In the genomic region with DNA sequence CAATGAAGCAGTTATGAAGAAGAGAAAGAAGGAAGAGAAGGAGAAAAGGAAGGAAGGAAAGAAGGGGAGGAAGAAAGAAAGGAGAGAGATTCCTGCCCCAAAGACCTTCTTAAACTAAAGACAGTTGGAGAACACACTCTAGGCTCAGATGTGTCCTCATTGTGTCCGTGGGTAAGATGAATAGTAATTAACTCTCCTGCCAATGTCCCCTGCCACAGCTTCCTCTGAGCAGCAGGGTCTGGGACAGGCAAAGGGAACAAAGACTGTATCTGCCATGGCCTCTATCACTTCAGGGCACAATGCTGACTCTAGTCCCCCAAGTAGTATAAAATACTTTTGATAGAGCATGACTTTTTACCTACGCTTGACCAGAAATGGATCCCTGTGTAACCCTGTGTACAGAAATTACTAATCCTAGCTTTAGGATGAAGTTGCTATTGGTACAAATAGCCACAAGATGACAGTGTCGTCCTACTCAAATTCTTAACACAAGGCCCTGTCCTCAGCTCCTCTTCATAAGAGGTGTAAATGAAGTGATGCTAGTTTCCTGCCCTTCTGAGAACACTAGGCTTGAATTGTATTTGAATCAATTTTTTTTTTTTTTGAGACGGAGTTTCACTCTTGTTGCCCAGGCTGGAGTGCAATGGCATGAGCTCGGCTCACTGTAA, we compare ENCODE assay signal across 9 cellular contexts.
DNase-seq lines count a peak whose midpoint lies in the region; ATAC-seq, FAIRE-seq and TF ChIP-seq lines count a peak whose summit lies in the region.
"Had no signal": no experiment of that assay in that cellular context is flagged by ENCODE, and none has a peak within 500 bp of the region (broad histone marks: within the 10 kb centered on the region; RNA-seq: fewer than 3 reads in every experiment).

No MANE protein-coding gene starts in this region.

- H3K79me2 ChIP-seq in parathyroid adenoma = no peaks in the 10 kb centered on the region

- no peak overlapping the region for H3K4me2 ChIP-seq in parathyroid adenoma (ENCODE audit: low read length)

- peak; percentile 79 for DNase-seq in Ammon's horn (ENCODE audit: low spot score)
- peak; percentile 85 for DNase-seq in NCI-H1694 (lab: John Stamatoyannopoulos, UW)
- peak; percentile 58 for DNase-seq in SKM-1 treated with dmso at 0.1 percent for 144 hours (lab: John Stamatoyannopoulos, UW; ENCODE audit: unreplicated experiment)
- peak; percentile 29 to 57 for DNase-seq in frontal cortex (ENCODE audit: low spot score in 2 of 2)

- H3K36me3 ChIP-seq in parathyroid adenoma (ENCODE audit: control insufficient read depth, insufficient read depth, low read length) = no peaks in the 10 kb centered on the region

- H3K27me3 ChIP-seq in parathyroid adenoma (ENCODE audit: control insufficient read depth, insufficient read depth, low read length) = no peaks in the 10 kb centered on the region

- ATAC-seq in GM19035 (IDR thresholded peaks at IDR 0.05; ENCODE audit: unreplicated experiment) (peak; percentile 64), HG03139 (IDR thresholded peaks at IDR 0.05; ENCODE audit: unreplicated experiment) (no peak), GM21825 (IDR thresholded peaks at IDR 0.05; ENCODE audit: unreplicated experiment) (no peak)

- no peak overlapping the region for H2AFZ ChIP-seq in parathyroid adenoma

- H3K4me3 ChIP-seq in parathyroid adenoma (ENCODE audit: low read depth, low read length) = no peak overlapping the region

- TF ChIP-seq CTCF in parathyroid adenoma (IDR thresholded peaks at IDR 0.05) = peak; percentile 72

- no peak overlapping the region for H3K27ac ChIP-seq in parathyroid adenoma
- H3K27ac ChIP-seq: epithelial cell of prostate had no signal

- no peaks in the 10 kb centered on the region for H3K9me3 ChIP-seq in parathyroid adenoma (ENCODE audit: control insufficient read depth, low read length)

- H3K4me1 ChIP-seq in parathyroid adenoma = no peaks in the 10 kb centered on the region

- H3K9ac ChIP-seq in parathyroid adenoma = no peak overlapping the region

- FAIRE-seq in frontal cortex (lab: Jason Lieb, UNC) = no peak
